ENCODE assay signal across 27 cellular contexts in the genomic region with DNA sequence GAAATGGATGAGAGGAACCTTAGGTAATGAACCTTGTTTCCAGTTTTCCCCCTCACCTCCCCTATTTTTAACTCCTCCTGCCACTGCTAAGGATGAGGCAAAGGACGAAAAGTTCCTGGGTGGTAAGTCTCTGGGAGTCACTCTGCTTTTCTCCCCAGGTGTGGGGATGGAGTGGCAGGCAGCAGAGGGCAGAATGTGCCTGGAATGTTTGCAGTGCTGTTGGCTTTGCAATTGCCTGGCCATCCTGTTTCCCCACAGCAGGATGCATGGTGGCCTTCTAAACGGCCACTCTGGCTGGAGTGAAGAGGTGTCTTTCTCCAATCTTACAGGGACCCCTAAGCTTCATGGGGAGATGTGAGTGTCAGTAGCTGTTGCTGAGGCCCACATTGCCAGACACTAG.
"Had no signal": no experiment of that assay in that cellular context is flagged by ENCODE, and none has a peak within 500 bp of the region (broad histone marks: within the 10 kb centered on the region; RNA-seq: fewer than 3 reads in every experiment).

No MANE protein-coding gene starts in this region.

- H3K27me3 ChIP-seq: ascending aorta, SJCRH30 had no signal

- H3K9ac ChIP-seq: SK-N-SH had no signal

- H3K27ac Mint-ChIP-seq: activated CD4-positive, alpha-beta memory T cell treated with anti-CD3 and anti-CD28 coated beads for 36 hours; activated CD4-positive, alpha-beta T cell treated with anti-CD3 and anti-CD28 coated beads, Interleukin-2, amount 10 ng/mL, durations not matched to agents 7 days and 5 days; activated naive CD4-positive, alpha-beta T cell treated with anti-CD3 and anti-CD28 coated beads, Interleukin-2, amount 50 U/mL, for 72 hours; activated naive CD8-positive, alpha-beta T cell treated with anti-CD3 and anti-CD28 coated beads, Interleukin-2, amount 50 U/mL, for 24 hours had no signal

- H3K4me2 ChIP-seq: SK-N-SH had no signal

- H3K4me1 ChIP-seq: ascending aorta, body of pancreas, SJCRH30 had no signal

- H3K4me3 ChIP-seq: ascending aorta, body of pancreas, SJCRH30 had no signal

- DNase-seq: activated CD4-positive, alpha-beta memory T cell treated with anti-CD3 and anti-CD28 coated beads for 36 hours; activated CD4-positive, alpha-beta T cell treated with anti-CD3 and anti-CD28 coated beads, Interleukin-2, amount 10 ng/mL, durations not matched to agents 7 days and 5 days; activated CD4-positive, CD25-positive, alpha-beta regulatory T cell; activated CD8-positive, alpha-beta memory T cell treated with anti-CD3 and anti-CD28 coated beads for 24 hours; activated effector memory CD4-positive, alpha-beta T cell treated with anti-CD3 and anti-CD28 coated beads, Interleukin-2, amount 50 U/mL, for 16 hours; activated naive CD4-positive, alpha-beta T cell treated with Interleukin-2 at 50 U/mL for 16 hours; activated naive CD8-positive, alpha-beta T cell treated with anti-CD3 and anti-CD28 coated beads, Interleukin-2, amount 50 U/mL, for 24 hours; activated T-cell treated with anti-CD3 and anti-CD28 coated beads, Interleukin-2, amount 50 U/mL, for 4 hours; amniotic stem cell; body of pancreas; Karpas-422; NCI-H1105 treated with DMSO at 0.1 percent for 48 hours; NCI-H1436 treated with DMSO at 0.1 percent for 48 hours; NCI-H187 treated with DMSO at 0.1 percent for 48 hours; NCI-H2081 treated with DMSO at 0.1 percent for 48 hours; NCI-H446; NCI-H524; NCI-H748 treated with DMSO at 0.1 percent for 48 hours; RPMI8226; SJCRH30; SK-N-SH; T-helper 1 cell had no signal

- H3K9me3 Mint-ChIP-seq: activated CD4-positive, alpha-beta memory T cell treated with anti-CD3 and anti-CD28 coated beads for 36 hours; activated CD4-positive, alpha-beta T cell treated with anti-CD3 and anti-CD28 coated beads, Interleukin-2, amount 10 ng/mL, durations not matched to agents 7 days and 5 days; activated naive CD8-positive, alpha-beta T cell treated with anti-CD3 and anti-CD28 coated beads, Interleukin-2, amount 50 U/mL, for 24 hours; activated T-cell treated with anti-CD3 and anti-CD28 coated beads, Interleukin-2, amount 50 U/mL, for 4 hours had no signal

- ATAC-seq: activated naive CD4-positive, alpha-beta T cell treated with anti-CD3 and anti-CD28 coated beads, Interleukin-2, amount 50 U/mL, for 72 hours; activated naive CD8-positive, alpha-beta T cell treated with anti-CD3 and anti-CD28 coated beads, Interleukin-2, amount 50 U/mL, for 24 hours; activated T-cell treated with anti-CD3 and anti-CD28 coated beads, Interleukin-2, amount 50 U/mL, for 4 hours; body of pancreas; Panc1; Right ventricle myocardium inferior had no signal

- H3K9me3 ChIP-seq: ascending aorta, body of pancreas, SJCRH30, SK-N-SH had no signal

- H3K4me3 Mint-ChIP-seq: activated CD4-positive, alpha-beta memory T cell treated with anti-CD3 and anti-CD28 coated beads for 36 hours; activated CD4-positive, alpha-beta T cell treated with anti-CD3 and anti-CD28 coated beads, Interleukin-2, amount 10 ng/mL, durations not matched to agents 7 days and 5 days; activated naive CD8-positive, alpha-beta T cell treated with anti-CD3 and anti-CD28 coated beads, Interleukin-2, amount 50 U/mL, for 24 hours; activated T-cell treated with anti-CD3 and anti-CD28 coated beads, Interleukin-2, amount 50 U/mL, for 4 hours had no signal

- H3K27ac ChIP-seq: ascending aorta, body of pancreas, SJCRH30, VCaP had no signal

- H3K36me3 ChIP-seq: ascending aorta, SJCRH30 had no signal

- H3K36me3 Mint-ChIP-seq: activated CD4-positive, alpha-beta memory T cell treated with anti-CD3 and anti-CD28 coated beads for 36 hours had no signal
